In genomic region chr5:142547445-142548374, GRCh38 we compare ENCODE assay signal across 20 cellular contexts.
A peak's percentile ranks its signal among the peaks of the same experiment; 100 is the strongest.
DNase-seq lines count a peak whose midpoint lies in the region; ATAC-seq, FAIRE-seq and TF ChIP-seq lines count a peak whose summit lies in the region.
"Had no signal": no experiment of that assay in that cellular context is flagged by ENCODE, and none has a peak within 500 bp of the region (broad histone marks: within the 10 kb centered on the region; RNA-seq: fewer than 3 reads in every experiment).

No MANE protein-coding gene starts in this region.

- no peak overlapping the region for H3K27ac ChIP-seq in HepG2 (ENCODE audit: extremely low read length, insufficient read depth, low read length)
- H3K27ac ChIP-seq in right lobe of liver = no peak overlapping the region
- peak overlapping the region; percentile 43 for H3K27ac ChIP-seq in endothelial cell of umbilical vein (ENCODE audit: insufficient read depth, low read depth, low read length)
- H3K27ac ChIP-seq in colonic mucosa = no peak overlapping the region
- H3K27ac ChIP-seq: brain microvascular endothelial cell, esophagus squamous epithelium, skin epidermis had no signal

- H2AFZ ChIP-seq in HepG2 (ENCODE audit: low read length) (no peak overlapping the region), endothelial cell of umbilical vein (ENCODE audit: low read depth, low read length) (no peak overlapping the region)

- no peaks in the 10 kb centered on the region for H3K79me2 ChIP-seq in HepG2 (ENCODE audit: insufficient read depth, low read length)
- no peaks in the 10 kb centered on the region for H3K79me2 ChIP-seq in endothelial cell of umbilical vein (ENCODE audit: control insufficient read depth, insufficient read depth, low read length)

- no peak overlapping the region for H3K27ac Mint-ChIP-seq in effector memory CD8-positive, alpha-beta T cell
- H3K27ac Mint-ChIP-seq: activated CD4-positive, alpha-beta memory T cell treated with anti-CD3 and anti-CD28 coated beads for 36 hours; activated naive CD4-positive, alpha-beta T cell treated with anti-CD3 and anti-CD28 coated beads, Interleukin-2, amount 10 ng/mL, durations not matched to agents 7 days and 5 days; HFFc6; stimulated activated naive B cell treated with anti-CD40 and anti-IgM and Interleukin-4, amounts not matched to agents 10 μg/mL and 1 μg/mL and 100 μg/mL, for 72 hours; type B pancreatic cell had no signal

- no peak overlapping the region for H3K4me3 ChIP-seq in HepG2 (replicated peaks in 1 of 3; ENCODE audit: insufficient read depth in 1 of 3, low read depth in 2 of 3, low read length in 3 of 3)
- H3K4me3 ChIP-seq in right lobe of liver = no peak overlapping the region
- no peak overlapping the region for H3K4me3 ChIP-seq in endothelial cell of umbilical vein (replicated peaks in 1 of 3; ENCODE audit: insufficient read depth in 1 of 3, low read depth in 1 of 3, low read length in 3 of 3)
- H3K4me3 ChIP-seq in colonic mucosa = no peak overlapping the region
- H3K4me3 ChIP-seq: esophagus squamous epithelium, heart right ventricle, skin epidermis had no signal

- 88% methylated on average over 9 of the region's 9 CpGs for WGBS in HepG2 (ENCODE audit: low lambda C conversion rate)
- WGBS in right lobe of liver (ENCODE audit: insufficient coverage, low coverage, low lambda C conversion rate, missing lambda C conversion rate) = 69% methylated on average over 9 of the region's 9 CpGs

- H3K36me3 ChIP-seq in HepG2 (replicated peaks in 1 of 2; ENCODE audit: control insufficient read depth in 1 of 2, insufficient read depth in 2 of 2, low read length in 2 of 2) = no peaks in the 10 kb centered on the region
- no peaks in the 10 kb centered on the region for H3K36me3 ChIP-seq in right lobe of liver
- no peaks in the 10 kb centered on the region for H3K36me3 ChIP-seq in endothelial cell of umbilical vein (ENCODE audit: control insufficient read depth in 2 of 2, extremely low read depth in 1 of 2, insufficient read depth in 2 of 2, low read length in 2 of 2)
- H3K36me3 ChIP-seq in colonic mucosa = no peaks in the 10 kb centered on the region
- H3K36me3 ChIP-seq: brain microvascular endothelial cell, esophagus squamous epithelium, heart right ventricle had no signal

- no peak for DNase-seq in HepG2 (ENCODE audit: low spot score)
- DNase-seq in right lobe of liver = no peak
- peak; percentile 27 for DNase-seq in RKO (ENCODE audit: low spot score)
- no peak for DNase-seq in endothelial cell of umbilical vein (ENCODE audit: low read depth, low spot score)
- DNase-seq in colonic mucosa = no peak
- DNase-seq in effector memory CD8-positive, alpha-beta T cell = no peak
- DNase-seq in activated naive CD4-positive, alpha-beta T cell (lab: John Stamatoyannopoulos, UW) = no peak
- DNase-seq: activated CD4-positive, CD25-positive, alpha-beta regulatory T cell treated with anti-CD3 and anti-CD28 coated beads, Interleukin-2, amount 50 U/mL, for 72 hours; esophagus squamous epithelium; mammary epithelial cell; stimulated activated naive B cell treated with anti-CD40 and anti-IgM and Interleukin-4, amounts not matched to agents 10 μg/mL and 1 μg/mL and 100 μg/mL, for 72 hours had no signal

- H3K4me2 ChIP-seq in HepG2 (ENCODE audit: low read depth, low read length) (no peak overlapping the region), endothelial cell of umbilical vein (ENCODE audit: insufficient read depth, low read length) (no peak overlapping the region)

- H4K20me1 ChIP-seq in HepG2 (ENCODE audit: insufficient read depth, low read length) (no peaks in the 10 kb centered on the region), endothelial cell of umbilical vein (replicated peaks; ENCODE audit: control insufficient read depth, extremely low read depth, insufficient read depth, low read length) (no peaks in the 10 kb centered on the region)

- no peak for TF ChIP-seq CTCF in HepG2 (CRISPR knock-in tag; IDR thresholded peaks at IDR 0.05)
- no peak for TF ChIP-seq CTCF in right lobe of liver (IDR thresholded peaks at IDR 0.05)
- TF ChIP-seq CTCF in endothelial cell of umbilical vein (IDR thresholded peaks at IDR 0.05; ENCODE audit: extremely low read depth in 1 of 2, insufficient read depth in 1 of 2, low read depth in 1 of 2, low read length in 2 of 2) = no peak
- TF ChIP-seq CTCF in colonic mucosa (IDR thresholded peaks at IDR 0.05) = no peak

- intact Hi-C loops in HepG2 (cut with micrococcal nuclease; ENCODE audit: unreplicated experiment) = loop anchor here (1.0 to 5.0 kb wide), 4 partner anchors 185 to 395 kb away; partner anchors contain the start of gene SPRY4
- intact Hi-C loops in right lobe of liver (cut with DNase I) = loop anchor here (5.0 to 10.0 kb wide), 2 partner anchors 383 to 395 kb away; no protein-coding TSS in a partner anchor
- intact Hi-C loops in endothelial cell of umbilical vein (cut with micrococcal nuclease) = loop anchor here (1.0 to 5.0 kb wide), 10 partner anchors 75 to 395 kb away; partner anchors contain the start of gene SPRY4
- intact Hi-C loops in colonic mucosa (cut with DNase I) = loop anchor here (2.0 to 10.0 kb wide), 2 partner anchors 223 to 395 kb away; partner anchors contain the start of gene SPRY4

- H3K4me1 Mint-ChIP-seq in effector memory CD8-positive, alpha-beta T cell (ENCODE audit: low read depth in 2 of 2) = peaks cover 0 to 6% of the 10 kb centered on the region in 2 donors

- CTCF ChIA-PET in HepG2 (lab: Yijun Ruan, JAX; ENCODE audit: low intra/inter-chr PET ratio, low total read pairs) (interaction anchor here (1.2 to 2.1 kb wide), 4 partner anchors 227 to 402 kb away, joined by 4 to 44 read pairs (median 8); no protein-coding TSS in a partner anchor), endothelial cell of umbilical vein (lab: Charles Lee) (interaction anchor here (0.9 to 12.7 kb wide), 27 partner anchors 34 to 399 kb away, joined by 3 to 128 read pairs (median 5); partner anchors contain the start of gene SPRY4)

- H3K36me3 Mint-ChIP-seq in effector memory CD8-positive, alpha-beta T cell (ENCODE audit: insufficient read depth) = no peaks in the 10 kb centered on the region
- H3K36me3 Mint-ChIP-seq: activated CD4-positive, alpha-beta memory T cell treated with anti-CD3 and anti-CD28 coated beads for 36 hours; activated naive CD4-positive, alpha-beta T cell treated with anti-CD3 and anti-CD28 coated beads, Interleukin-2, amount 10 ng/mL, durations not matched to agents 7 days and 5 days; stimulated activated naive B cell treated with anti-CD40 and anti-IgM and Interleukin-4, amounts not matched to agents 10 μg/mL and 1 μg/mL and 100 μg/mL, for 72 hours; type B pancreatic cell had no signal

- H3K4me1 ChIP-seq in HepG2 (ENCODE audit: insufficient read depth, low read length) (peaks cover 42% of the 10 kb centered on the region), right lobe of liver (no peaks in the 10 kb centered on the region), endothelial cell of umbilical vein (ENCODE audit: control insufficient read depth, extremely low read depth, insufficient read depth, low read length) (peaks cover 45% of the 10 kb centered on the region), colonic mucosa (no peaks in the 10 kb centered on the region)

- H3K27me3 ChIP-seq in HepG2 (ENCODE audit: control insufficient read depth in 1 of 2, insufficient read depth in 2 of 2, low read length in 2 of 2) (no peaks in the 10 kb centered on the region), right lobe of liver (no peaks in the 10 kb centered on the region), endothelial cell of umbilical vein (ENCODE audit: control insufficient read depth in 2 of 2, insufficient read depth in 2 of 2, low read length in 2 of 2) (no peaks in the 10 kb centered on the region), colonic mucosa (no peaks in the 10 kb centered on the region)
- H3K27me3 ChIP-seq: brain microvascular endothelial cell had no signal

- FAIRE-seq in HepG2 (lab: Jason Lieb, UNC) (no peak), endothelial cell of umbilical vein (lab: Jason Lieb, UNC) (no peak)
- FAIRE-seq: endometrium had no signal

- dilution Hi-C loops in endothelial cell of umbilical vein (cut with MboI; ENCODE audit: extremely low pct_ligation_motif_present, low sequenced_read_pairs) = loop anchor here (5.0 kb wide), 1 partner anchor 395 kb away; no protein-coding TSS in a partner anchor

- in situ Hi-C loops in HepG2 (cut with HindIII; ENCODE audit: extremely low pct_ligation_motif_present, low pct_unique_long_range_greater_than_20kb) = loop anchor here (5.0 kb wide), 2 partner anchors 240 to 390 kb away; no protein-coding TSS in a partner anchor

- BruUV-seq in HepG2 (replicated peaks; lab: Mats Ljungman, UMichigan) = no TSS peak
- BruUV-seq in endothelial cell of umbilical vein (replicated peaks; lab: Mats Ljungman, UMichigan) = no TSS peak

- no peaks in the 10 kb centered on the region for H3K9me3 ChIP-seq in HepG2 (ENCODE audit: low read length)
- no peaks in the 10 kb centered on the region for H3K9me3 ChIP-seq in right lobe of liver
- no peaks in the 10 kb centered on the region for H3K9me3 ChIP-seq in endothelial cell of umbilical vein (replicated peaks; ENCODE audit: control insufficient read depth, insufficient read depth, low read length)
- H3K9me3 ChIP-seq in colonic mucosa = no peaks in the 10 kb centered on the region
- H3K9me3 ChIP-seq: esophagus squamous epithelium, heart right ventricle had no signal

- TF ChIP-seq POLR2A in HepG2 (IDR thresholded peaks at IDR 0.05; ENCODE audit: insufficient read depth in 1 of 2, low read depth in 2 of 2, low read length in 2 of 2) (no peak), right lobe of liver (IDR thresholded peaks at IDR 0.05) (no peak), endothelial cell of umbilical vein (IDR thresholded peaks at IDR 0.05; ENCODE audit: low read depth, low read length) (no peak)

- TF ChIP-seq EP300 in HepG2 (IDR thresholded peaks at IDR 0.05; ENCODE audit: low read depth in 2 of 2, low read length in 2 of 2) (no peak), HepG2 (CRISPR knock-in tag; IDR thresholded peaks at IDR 0.05; ENCODE audit: borderline replicate concordance) (no peak)

- H3K4me3 Mint-ChIP-seq in effector memory CD8-positive, alpha-beta T cell = no peak overlapping the region
- H3K4me3 Mint-ChIP-seq: activated CD4-positive, alpha-beta memory T cell treated with anti-CD3 and anti-CD28 coated beads for 36 hours; activated naive CD4-positive, alpha-beta T cell treated with anti-CD3 and anti-CD28 coated beads, Interleukin-2, amount 10 ng/mL, durations not matched to agents 7 days and 5 days; HFFc6; stimulated activated naive B cell treated with anti-CD40 and anti-IgM and Interleukin-4, amounts not matched to agents 10 μg/mL and 1 μg/mL and 100 μg/mL, for 72 hours; type B pancreatic cell had no signal

- no peaks in the 10 kb centered on the region for H3K9me1 ChIP-seq in endothelial cell of umbilical vein (replicated peaks; ENCODE audit: control insufficient read depth, extremely low read depth, insufficient read depth, low read length)

- H3K9ac ChIP-seq in HepG2 (ENCODE audit: insufficient read depth, low read depth, low read length) (no peak overlapping the region), endothelial cell of umbilical vein (replicated peaks; ENCODE audit: extremely low read depth, insufficient read depth, low read length) (no peak overlapping the region), colonic mucosa (ENCODE audit: low read depth in 2 of 2, low read length in 2 of 2) (no peak overlapping the region)

- POLR2A ChIA-PET in HepG2 (lab: Yijun Ruan, JAX) = no interaction called here
- POLR2A ChIA-PET in endothelial cell of umbilical vein (lab: Charles Lee) = interaction anchor here (1.1 kb wide), 1 partner anchor 191 kb away, joined by 3 read pairs; no protein-coding TSS in a partner anchor

- no peaks in the 10 kb centered on the region for H3K9me3 Mint-ChIP-seq in effector memory CD8-positive, alpha-beta T cell
- H3K9me3 Mint-ChIP-seq: activated CD4-positive, alpha-beta memory T cell treated with anti-CD3 and anti-CD28 coated beads for 36 hours; activated naive CD4-positive, alpha-beta T cell treated with anti-CD3 and anti-CD28 coated beads, Interleukin-2, amount 10 ng/mL, durations not matched to agents 7 days and 5 days; HFFc6; stimulated activated naive B cell treated with anti-CD40 and anti-IgM and Interleukin-4, amounts not matched to agents 10 μg/mL and 1 μg/mL and 100 μg/mL, for 72 hours; type B pancreatic cell had no signal

- peaks cover 29 to 39% of the 10 kb centered on the region in 2 donors for H3K27me3 Mint-ChIP-seq in effector memory CD8-positive, alpha-beta T cell

- no peak for TF ChIP-seq RAD21 in HepG2 (CRISPR knock-in tag; IDR thresholded peaks at IDR 0.05)

- no peak for ATAC-seq in HepG2
- no peak for ATAC-seq in right lobe of liver
- ATAC-seq in HG03521 (IDR thresholded peaks at IDR 0.05; ENCODE audit: unreplicated experiment) = no peak
- no peak for ATAC-seq in effector memory CD8-positive, alpha-beta T cell (replicated peaks)
